In genomic region chr14:36973806-36974442, GRCh38 we compare ENCODE assay signal across 13 cellular contexts.
DNase-seq lines count a peak whose midpoint lies in the region; ATAC-seq and TF ChIP-seq lines count a peak whose summit lies in the region.
"Had no signal": no experiment of that assay in that cellular context is flagged by ENCODE, and none has a peak within 500 bp of the region (broad histone marks: within the 10 kb centered on the region; RNA-seq: fewer than 3 reads in every experiment).

No MANE protein-coding gene starts in this region.

- H3K36me3 Mint-ChIP-seq in natural killer cell treated with Interleukin-12 subunit alpha and Interleukin-12 subunit beta and Interleukin-15 and Interleukin-18, amount 100 ng/mL, for 72 hours = no peaks in the 10 kb centered on the region

- H3K36me3 ChIP-seq in osteoblast (ENCODE audit: insufficient read depth, low read length) = no peaks in the 10 kb centered on the region

- ATAC-seq in natural killer cell treated with Interleukin-12 subunit alpha and Interleukin-12 subunit beta and Interleukin-15 and Interleukin-18, amount 100 ng/mL, for 72 hours = no peak
- no peak for ATAC-seq in stimulated activated naive CD8-positive, alpha-beta T cell treated with anti-CD3 and anti-CD28 coated beads, Interleukin-15, amount 100 ng/mL, for 72 hours

- H4K20me1 ChIP-seq in osteoblast (ENCODE audit: insufficient read depth, low read length) = no peaks in the 10 kb centered on the region

- peaks cover 17% of the 10 kb centered on the region for H3K9me3 Mint-ChIP-seq in natural killer cell treated with Interleukin-12 subunit alpha and Interleukin-12 subunit beta and Interleukin-15 and Interleukin-18, amount 100 ng/mL, for 72 hours
- H3K9me3 Mint-ChIP-seq in stimulated activated naive CD8-positive, alpha-beta T cell treated with anti-CD3 and anti-CD28 coated beads, Interleukin-15, amount 100 ng/mL, for 72 hours = no peaks in the 10 kb centered on the region

- no peak overlapping the region for H3K4me3 ChIP-seq in osteoblast (ENCODE audit: insufficient read depth, low read length)

- H3K79me2 ChIP-seq in osteoblast (ENCODE audit: insufficient read depth, low read length) = no peaks in the 10 kb centered on the region

- H3K4me1 ChIP-seq in osteoblast (ENCODE audit: insufficient read depth, low read length) = peaks cover 16% of the 10 kb centered on the region

- H3K27ac Mint-ChIP-seq in natural killer cell treated with Interleukin-12 subunit alpha and Interleukin-12 subunit beta and Interleukin-15 and Interleukin-18, amount 100 ng/mL, for 72 hours = no peak overlapping the region
- H3K27ac Mint-ChIP-seq in stimulated activated naive CD8-positive, alpha-beta T cell treated with anti-CD3 and anti-CD28 coated beads, Interleukin-15, amount 100 ng/mL, for 72 hours = no peak overlapping the region
- H3K27ac Mint-ChIP-seq: activated naive CD4-positive, alpha-beta T cell treated with anti-CD3 and anti-CD28 coated beads for 36 hours; CD4-positive, alpha-beta T cell had no signal

- peak overlapping the region; percentile 13 for H2AFZ ChIP-seq in osteoblast (ENCODE audit: low read length)

- peak overlapping the region; percentile 97 for H3K27ac ChIP-seq in epithelial cell of prostate
- peak overlapping the region; percentile 39 for H3K27ac ChIP-seq in osteoblast (ENCODE audit: low read depth, low read length)

- H3K9me3 ChIP-seq in osteoblast (ENCODE audit: low read depth, low read length) = no peaks in the 10 kb centered on the region

- no peaks in the 10 kb centered on the region for H3K4me1 Mint-ChIP-seq in natural killer cell treated with Interleukin-12 subunit alpha and Interleukin-12 subunit beta and Interleukin-15 and Interleukin-18, amount 100 ng/mL, for 72 hours (ENCODE audit: low read depth in 2 of 2)
- no peaks in the 10 kb centered on the region for H3K4me1 Mint-ChIP-seq in stimulated activated naive CD8-positive, alpha-beta T cell treated with anti-CD3 and anti-CD28 coated beads, Interleukin-15, amount 100 ng/mL, for 72 hours

- no peak overlapping the region for H3K4me3 Mint-ChIP-seq in natural killer cell treated with Interleukin-12 subunit alpha and Interleukin-12 subunit beta and Interleukin-15 and Interleukin-18, amount 100 ng/mL, for 72 hours
- no peak overlapping the region for H3K4me3 Mint-ChIP-seq in stimulated activated naive CD8-positive, alpha-beta T cell treated with anti-CD3 and anti-CD28 coated beads, Interleukin-15, amount 100 ng/mL, for 72 hours
- H3K4me3 Mint-ChIP-seq: activated naive CD4-positive, alpha-beta T cell treated with anti-CD3 and anti-CD28 coated beads for 36 hours; CD4-positive, alpha-beta T cell had no signal

- DNase-seq in AG20443 (ENCODE audit: low spot score) (peak; percentile 37), M059J (ENCODE audit: low read depth) (peak; percentile 45), epithelial cell of prostate (ENCODE audit: low read depth, low spot score) (peak; percentile 78), osteoblast (ENCODE audit: insufficient read length, low spot score, missing footprints) (peak; percentile 18), NCI-H2029 (lab: John Stamatoyannopoulos, UW) (no peak), NAMALWA (ENCODE audit: low spot score) (no peak)
- DNase-seq in natural killer cell treated with Interleukin-12 subunit alpha and Interleukin-12 subunit beta and Interleukin-15 and Interleukin-18, amount 100 ng/mL, for 72 hours (ENCODE audit: low spot score) = no peak
- DNase-seq in stimulated activated naive CD8-positive, alpha-beta T cell treated with anti-CD3 and anti-CD28 coated beads, Interleukin-15, amount 100 ng/mL, for 72 hours = no peak
- DNase-seq: activated CD8-positive, alpha-beta memory T cell treated with anti-CD3 and anti-CD28 coated beads for 24 hours; activated naive CD4-positive, alpha-beta T cell treated with anti-CD3 and anti-CD28 coated beads for 36 hours; CD4-positive, alpha-beta T cell; NCI-H345; T1000 had no signal

- no peaks in the 10 kb centered on the region for H3K27me3 ChIP-seq in osteoblast (ENCODE audit: insufficient read depth, low read length)

- peak overlapping the region; percentile 31 for H3K4me2 ChIP-seq in osteoblast (ENCODE audit: insufficient read depth, low read length)

- H3K27me3 Mint-ChIP-seq in natural killer cell treated with Interleukin-12 subunit alpha and Interleukin-12 subunit beta and Interleukin-15 and Interleukin-18, amount 100 ng/mL, for 72 hours = no peaks in the 10 kb centered on the region
- H3K27me3 Mint-ChIP-seq in stimulated activated naive CD8-positive, alpha-beta T cell treated with anti-CD3 and anti-CD28 coated beads, Interleukin-15, amount 100 ng/mL, for 72 hours = no peaks in the 10 kb centered on the region
- H3K27me3 Mint-ChIP-seq: CD4-positive, alpha-beta T cell had no signal

- TF ChIP-seq CTCF in osteoblast (IDR thresholded peaks at IDR 0.05; ENCODE audit: extremely low read depth, low read depth, low read length) = no peak

Comparison
In these comparisons a context has a peak if more than half of its experiments do, and no peak if none do; other contexts are left out.
1. DNase-seq: peak in AG20443 (single experiment), M059J (single experiment), epithelial cell of prostate (single experiment) and osteoblast (single experiment); none in natural killer cell treated with Interleukin-12 subunit alpha and Interleukin-12 subunit beta and Interleukin-15 and Interleukin-18, amount 100 ng/mL, for 72 hours (single experiment), NCI-H2029 (single experiment), stimulated activated naive CD8-positive, alpha-beta T cell treated with anti-CD3 and anti-CD28 coated beads, Interleukin-15, amount 100 ng/mL, for 72 hours (0 of 2) and NAMALWA (single experiment).